8 cellular contexts compared by ENCODE assay signal in the genomic region with DNA sequence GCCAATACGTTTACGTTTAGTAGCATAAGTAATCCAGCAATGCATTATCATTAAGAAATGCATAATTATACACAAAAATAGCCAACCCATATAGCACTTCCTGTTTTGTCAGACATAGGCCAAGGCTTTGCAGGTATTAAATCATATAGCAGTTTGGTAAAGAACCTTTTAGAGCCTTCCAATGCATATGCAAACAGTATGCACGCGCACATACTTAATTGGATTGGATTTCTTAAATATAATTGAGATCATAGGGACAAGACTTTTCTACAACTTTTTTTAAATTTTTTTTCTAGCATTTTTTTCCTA. TPM values are rescaled to one million over a fixed set of nuclear protein-coding genes. Genes with fewer than 3 reads are reported as not detected.
DNase-seq lines count a peak whose midpoint lies in the region; ATAC-seq and TF ChIP-seq lines count a peak whose summit lies in the region.

No MANE protein-coding gene starts in this region.

- CTCF ChIA-PET in Panc1 (lab: Charles Lee) = no interaction called here

- no peaks in the 10 kb centered on the region for H3K9me3 ChIP-seq in Panc1 (ENCODE audit: control insufficient read depth, insufficient read depth, low read depth, low read length)
- H3K9me3 ChIP-seq in esophagus muscularis mucosa = no peaks in the 10 kb centered on the region
- no peaks in the 10 kb centered on the region for H3K9me3 ChIP-seq in sigmoid colon

- peaks cover 6% of the 10 kb centered on the region; the same call in 1 of the 2 replicates for H3K4me1 ChIP-seq in Panc1 (ENCODE audit: control insufficient read depth, insufficient read depth, low read length)
- H3K4me1 ChIP-seq in esophagus muscularis mucosa = peaks cover 12 to 29% (median 24%) of the 10 kb centered on the region in 4 donors
- H3K4me1 ChIP-seq in sigmoid colon = peaks cover 0 to 23% (median 17%) of the 10 kb centered on the region in 4 donors

- peak; percentile 6 for ATAC-seq in GM19372 (IDR thresholded peaks at IDR 0.05; ENCODE audit: low read depth, unreplicated experiment)
- ATAC-seq in Panc1 = no peak
- no peak for ATAC-seq in GM21717 (IDR thresholded peaks at IDR 0.05; ENCODE audit: unreplicated experiment)

- H3K36me3 ChIP-seq in Panc1 (ENCODE audit: control insufficient read depth, insufficient read depth, low read length) (peaks cover 5% of the 10 kb centered on the region), esophagus muscularis mucosa (peaks cover 0 to 14% (median 7%) of the 10 kb centered on the region in 4 donors), sigmoid colon (peaks cover 0 to 19% (median 2%) of the 10 kb centered on the region in 4 donors)

- TF ChIP-seq EP300 in esophagus muscularis mucosa (IDR thresholded peaks at IDR 0.05) (no peak), sigmoid colon (IDR thresholded peaks at IDR 0.05) (no peak)

- no peaks in the 10 kb centered on the region for H3K27me3 ChIP-seq in Panc1 (ENCODE audit: control insufficient read depth, insufficient read depth, low read length)
- no peaks in the 10 kb centered on the region for H3K27me3 ChIP-seq in esophagus muscularis mucosa
- H3K27me3 ChIP-seq in sigmoid colon = no peaks in the 10 kb centered on the region

- no peak for TF ChIP-seq CTCF in Panc1 (IDR thresholded peaks at IDR 0.05)
- no peak for TF ChIP-seq CTCF in esophagus muscularis mucosa (IDR thresholded peaks at IDR 0.05)
- TF ChIP-seq CTCF in sigmoid colon (IDR thresholded peaks at IDR 0.05) = no peak

- H3K27ac ChIP-seq in Panc1 (ENCODE audit: low read length) = no peak overlapping the region
- peak overlapping the region; percentile 85 to 91 (median 86) for H3K27ac ChIP-seq in esophagus muscularis mucosa (replicated peaks in 1 of 4)
- peak overlapping the region; percentile 89 to 92 (median 90) for H3K27ac ChIP-seq in sigmoid colon

- BruUV-seq in Panc1 (replicated peaks; lab: Mats Ljungman, UMichigan) = no TSS peak

- DNase-seq in Panc1 (ENCODE audit: low read depth, low spot score) (no peak), esophagus muscularis mucosa (ENCODE audit: extremely low spot score) (no peak), sigmoid colon (no peak), D341Med (ENCODE audit: low spot score) (no peak), hippocampal formation (lab: John Stamatoyannopoulos, UW) (no peak), epidermal melanocyte (ENCODE audit: insufficient read length, low spot score) (no peak)

- peak overlapping the region; percentile 63 to 90 for H3K4me3 ChIP-seq in Panc1 (ENCODE audit: low read depth in 2 of 2, low read length in 2 of 2)
- H3K4me3 ChIP-seq in esophagus muscularis mucosa = peak overlapping the region; percentile 70 to 82 (median 80)
- H3K4me3 ChIP-seq in sigmoid colon = peak overlapping the region; percentile 79 to 95 (median 90)

- 59% methylated on average over 4 of the region's 4 CpGs for WGBS in esophagus muscularis mucosa
- 47 to 48% methylated on average over 4 of the region's 4 CpGs for WGBS in sigmoid colon, 2 donors

- no peak for TF ChIP-seq POLR2A in esophagus muscularis mucosa (IDR thresholded peaks at IDR 0.05; ENCODE audit: low read depth)
- no peak for TF ChIP-seq POLR2A in sigmoid colon (IDR thresholded peaks at IDR 0.05)

- in situ Hi-C loops in Panc1 (cut with HindIII; ENCODE audit: low pct_unique_long_range_greater_than_20kb, low sequenced_read_pairs) = no loop called here

- intact Hi-C loops in Panc1 (cut with micrococcal nuclease; ENCODE audit: unreplicated experiment) (no loop called here), esophagus muscularis mucosa (cut with DNase I) (loop anchor here (10.0 kb wide), 2 partner anchors 161 to 371 kb away; a partner anchor contains a TSS), sigmoid colon (cut with DNase I) (loop anchor here (5.0 kb wide), 1 partner anchor 164 kb away; a partner anchor contains a TSS)

- POLR2A ChIA-PET in Panc1 (lab: Charles Lee) = no interaction called here

RNA-seq across cellular contexts. Expression of a gene that starts 0.7 kb away (rescaled TPM):
- 58.8 TPM for total RNA-seq in Panc1 (2021; ENCODE audit: unreplicated experiment)
- polyA plus RNA-seq in Panc1 (2012; ENCODE audit: insufficient read length) = 40.1 TPM
- total RNA-seq in esophagus muscularis mucosa = 10 to 100 TPM; 50.0 to 57.8 (median 52.5) TPM
- total RNA-seq in sigmoid colon = 10 to 100 TPM; 55.0 to 75.4 (median 67.8) TPM
- 10 to 100 TPM; 10.2 to 47.1 (median 11.1) TPM for polyA plus RNA-seq in sigmoid colon
